ENCODE assay signal across 10 cellular contexts in genomic region chr3:5051772-5052171, GRCh38.
DNase-seq lines count a peak whose midpoint lies in the region; ATAC-seq lines count a peak whose summit lies in the region.
"Had no signal": no experiment of that assay in that cellular context is flagged by ENCODE, and none has a peak within 500 bp of the region (broad histone marks: within the 10 kb centered on the region; RNA-seq: fewer than 3 reads in every experiment).

No MANE protein-coding gene starts in this region.

- H3K9ac ChIP-seq in trophoblast cell (ENCODE audit: low read length), result no peak overlapping the region

- peak overlapping the region; percentile 53 for H2BK5ac ChIP-seq in trophoblast cell (ENCODE audit: low read depth, low read length, poor library complexity)

- no peak overlapping the region for H4K12ac ChIP-seq in trophoblast cell (ENCODE audit: low read depth, low read length)

- ATAC-seq in GM18870 (IDR thresholded peaks at IDR 0.05; ENCODE audit: unreplicated experiment) (peak; percentile 70), GM21723 (IDR thresholded peaks at IDR 0.05; ENCODE audit: unreplicated experiment) (peak; percentile 74), Right ventricle myocardium superior (ENCODE audit: poor library complexity) (no peak), HG02623 (IDR thresholded peaks at IDR 0.05; ENCODE audit: unreplicated experiment) (no peak)

- H3K79me2 ChIP-seq in trophoblast cell (ENCODE audit: control insufficient read depth, insufficient read depth, low read length, poor library complexity), result no peaks in the 10 kb centered on the region

- H2BK12ac ChIP-seq in trophoblast cell (ENCODE audit: low read length), result peak overlapping the region; percentile 53

- peaks cover 5% of the 10 kb centered on the region for H3K79me1 ChIP-seq in trophoblast cell (ENCODE audit: low read length)

- no peak overlapping the region for H4K91ac ChIP-seq in trophoblast cell (ENCODE audit: low read depth, low read length)

- no peak overlapping the region for H2AFZ ChIP-seq in trophoblast cell (ENCODE audit: insufficient read depth, low read length, poor library complexity)

- DNase-seq in NCI-H69 (lab: John Stamatoyannopoulos, UW), result peak; percentile 14
- no peak for DNase-seq in trophoblast cell
- no peak for DNase-seq in Right ventricle myocardium superior
- DNase-seq in dermis blood vessel endothelial cell, result no peak
- DNase-seq: activated CD4-positive, alpha-beta T cell treated with anti-CD3 and anti-CD28 coated beads for 48 hours; anterior cingulate cortex; NCI-H1417 treated with DMSO at 0.1 percent for 48 hours had no signal

- H3K4me3 ChIP-seq in trophoblast cell (ENCODE audit: low read depth, low read length), result no peak overlapping the region

- no peak overlapping the region for H2AK5ac ChIP-seq in trophoblast cell (ENCODE audit: low read length)

- no peaks in the 10 kb centered on the region for H3K36me3 ChIP-seq in trophoblast cell (ENCODE audit: control insufficient read depth in 1 of 2, insufficient read depth in 2 of 2, low read length in 2 of 2)

- peaks cover 7 to 9% of the 10 kb centered on the region in 2 experiments for H3K4me1 ChIP-seq in trophoblast cell (ENCODE audit: control insufficient read depth in 1 of 2, insufficient read depth in 2 of 2, low read length in 2 of 2)

- peak overlapping the region; percentile 24 for H2BK120ac ChIP-seq in trophoblast cell (ENCODE audit: insufficient read depth, low read length, poor library complexity)

- intact Hi-C loops in Right ventricle myocardium superior (cut with DNase I), result no loop called here

- no peak overlapping the region for H3K27ac ChIP-seq in trophoblast cell (ENCODE audit: low read depth, low read length)

- no peak overlapping the region for H3K4ac ChIP-seq in trophoblast cell (ENCODE audit: low read depth, low read length)

- H3K18ac ChIP-seq in trophoblast cell (ENCODE audit: low read length), result no peak overlapping the region

- no CpG with 5 or more reads among the region's 3 CpGs for WGBS in trophoblast cell (ENCODE audit: extremely low coverage, insufficient coverage, insufficient read length)

- H3K27me3 ChIP-seq in trophoblast cell (ENCODE audit: insufficient read depth, low read length), result no peaks in the 10 kb centered on the region

- H3K9me3 ChIP-seq in trophoblast cell (ENCODE audit: insufficient read depth, low read depth, low read length), result no peaks in the 10 kb centered on the region

- no peak overlapping the region for H3K14ac ChIP-seq in trophoblast cell (ENCODE audit: low read length)

- no peak overlapping the region for H3K4me2 ChIP-seq in trophoblast cell (ENCODE audit: low read length)

- H3K23ac ChIP-seq in trophoblast cell (ENCODE audit: low read length), result no peak overlapping the region

- no peak overlapping the region for H4K8ac ChIP-seq in trophoblast cell (ENCODE audit: low read depth, low read length)

Comparison
In these comparisons a context has a peak if more than half of its experiments do, and no peak if none do; other contexts are left out.
1. ATAC-seq: peak in GM18870 (single experiment) and GM21723 (single experiment); none in Right ventricle myocardium superior (single experiment) and HG02623 (single experiment).